In genomic region chr11:39992550-39992949, GRCh38 we compare ENCODE assay signal across 8 cellular contexts.
"Had no signal": no experiment of that assay in that cellular context is flagged by ENCODE, and none has a peak within 500 bp of the region (broad histone marks: within the 10 kb centered on the region; RNA-seq: fewer than 3 reads in every experiment).

No MANE protein-coding gene starts in this region.

- DNase-seq: H9, HCEC 1CT, IMR-90 had no signal

- H3K27ac Mint-ChIP-seq: GM23338, H9 had no signal

- ATAC-seq: GM23338, K562 had no signal

- H3K4me3 Mint-ChIP-seq: GM23338, H9 had no signal

- FAIRE-seq: H1, H54, HTR-8/SVneo, K562 had no signal

- H3K4me3 ChIP-seq: GM23338, K562 had no signal
